26 cellular contexts compared by ENCODE assay signal in the genomic region with DNA sequence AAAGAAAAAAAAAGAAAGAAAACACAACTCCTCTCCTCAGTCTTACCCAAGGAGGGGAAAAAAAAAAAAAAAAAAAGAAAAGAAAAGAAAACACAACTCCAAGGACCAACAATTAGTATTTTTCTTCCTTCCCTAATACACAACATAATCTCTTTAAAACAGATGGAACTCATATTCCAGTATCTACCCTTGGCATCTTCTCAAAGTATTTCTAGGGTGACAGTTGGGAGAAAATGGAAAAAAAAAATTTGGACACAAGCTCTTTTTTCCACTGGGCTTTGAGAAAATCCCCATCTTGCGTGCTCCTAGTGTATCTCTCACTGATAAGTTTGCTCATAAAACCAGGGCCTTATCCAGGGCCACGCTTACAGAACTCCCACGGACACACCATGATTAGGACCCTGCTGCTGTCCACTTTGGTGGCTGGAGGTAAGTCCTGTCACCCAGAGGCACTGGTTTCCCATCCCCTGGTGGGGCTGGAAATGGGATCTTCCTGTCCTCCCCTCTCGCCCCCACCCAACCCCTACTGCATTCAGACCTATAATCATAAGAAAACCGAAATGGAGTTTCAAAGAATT. TPM values are rescaled to one million over a fixed set of nuclear protein-coding genes. Genes with fewer than 3 reads are reported as not detected.
"Had no signal": no experiment of that assay in that cellular context is flagged by ENCODE, and none has a peak within 500 bp of the region (broad histone marks: within the 10 kb centered on the region; RNA-seq: fewer than 3 reads in every experiment).

Gene CELA2B (plus strand): TSS at position 368 of the 578 bp plus-strand sequence. CDS start 22 bp downstream, at position 390.

- H3K27ac ChIP-seq: esophagus squamous epithelium, gastrocnemius medialis, heart right ventricle, left ventricle myocardium inferior, spleen, tibial nerve, upper lobe of right lung, vagina had no signal

- H3K27ac Mint-ChIP-seq: dendritic cell treated with granulocyte-macrophage colony-stimulating factor and Interleukin-4, amounts not matched to agents 40 ng/mL and 50 ng/mL, for 4 days; nephron progenitor cell; stimulated activated memory B cell treated with anti-CD40 and anti-IgM and Interleukin-4, amounts not matched to agents 10 μg/mL and 1 μg/mL and 100 μg/mL, for 72 hours; stimulated activated naive CD8-positive, alpha-beta T cell treated with anti-CD3 and anti-CD28 coated beads, Interleukin-15, Interleukin-2, amounts not matched to agents 100 ng/mL and 50 ng/mL, for 24 hours had no signal

- H3K4me3 ChIP-seq: esophagus squamous epithelium, gastrocnemius medialis, heart right ventricle, left ventricle myocardium inferior, lung, spleen, tibial nerve, upper lobe of right lung, vagina had no signal

- H3K27me3 Mint-ChIP-seq: naive B cell; stimulated activated memory B cell treated with anti-CD40 and anti-IgM and Interleukin-4, amounts not matched to agents 10 μg/mL and 1 μg/mL and 100 μg/mL, for 72 hours; stimulated activated naive CD8-positive, alpha-beta T cell treated with anti-CD3 and anti-CD28 coated beads, Interleukin-15, Interleukin-2, amounts not matched to agents 100 ng/mL and 50 ng/mL, for 24 hours had no signal

- DNase-seq: esophagus squamous epithelium; gastrocnemius medialis; heart right ventricle; hypothalamus; islet precursor cell; left ventricle myocardium inferior; mesenchymal stem cell; midbrain; naive B cell; nephron progenitor cell; spleen; stimulated activated CD4-positive, alpha-beta T cell treated with anti-CD3 and anti-CD28 coated beads, Interleukin-15, amount 100 ng/mL, for 24 hours; stimulated activated CD4-positive, alpha-beta T cell treated with anti-CD3 and anti-CD28 coated beads, Interleukin-1b, Interleukin-23, amount 100 ng/mL, for 48 hours; stimulated activated CD4-positive, alpha-beta T cell treated with anti-CD3 and anti-CD28 coated beads, Interleukin-4, amount 100 ng/mL, for 24 hours; upper lobe of right lung had no signal

- H3K36me3 Mint-ChIP-seq: naive B cell; stimulated activated memory B cell treated with anti-CD40 and anti-IgM and Interleukin-4, amounts not matched to agents 10 μg/mL and 1 μg/mL and 100 μg/mL, for 72 hours had no signal

- H3K36me3 ChIP-seq: esophagus squamous epithelium, gastrocnemius medialis, heart right ventricle, left ventricle myocardium inferior, spleen, tibial nerve, upper lobe of right lung, vagina had no signal

- H3K9me3 Mint-ChIP-seq: dendritic cell treated with granulocyte-macrophage colony-stimulating factor and Interleukin-4, amounts not matched to agents 40 ng/mL and 50 ng/mL, for 4 days; naive B cell; stimulated activated naive CD8-positive, alpha-beta T cell treated with anti-CD3 and anti-CD28 coated beads, Interleukin-15, Interleukin-2, amounts not matched to agents 100 ng/mL and 50 ng/mL, for 24 hours had no signal

- ATAC-seq: gastrocnemius medialis; heart right ventricle; sciatic nerve; stimulated activated memory B cell treated with anti-CD40 and anti-IgM and Interleukin-4, amounts not matched to agents 10 μg/mL and 1 μg/mL and 100 μg/mL, for 72 hours; upper lobe of right lung had no signal

- H3K27me3 ChIP-seq: gastrocnemius medialis, heart right ventricle, spleen, tibial nerve, upper lobe of right lung, vagina had no signal

- H3K9me3 ChIP-seq: esophagus squamous epithelium, gastrocnemius medialis, heart right ventricle, left ventricle myocardium inferior, upper lobe of right lung, vagina had no signal

- H3K4me3 Mint-ChIP-seq: dendritic cell treated with granulocyte-macrophage colony-stimulating factor and Interleukin-4, amounts not matched to agents 40 ng/mL and 50 ng/mL, for 4 days; naive B cell; nephron progenitor cell; stimulated activated memory B cell treated with anti-CD40 and anti-IgM and Interleukin-4, amounts not matched to agents 10 μg/mL and 1 μg/mL and 100 μg/mL, for 72 hours; stimulated activated naive CD8-positive, alpha-beta T cell treated with anti-CD3 and anti-CD28 coated beads, Interleukin-15, Interleukin-2, amounts not matched to agents 100 ng/mL and 50 ng/mL, for 24 hours had no signal

- H3K4me1 ChIP-seq: esophagus squamous epithelium, gastrocnemius medialis, heart right ventricle, left ventricle myocardium inferior, spleen, tibial nerve, upper lobe of right lung, vagina had no signal

- H3K4me1 Mint-ChIP-seq: naive B cell; nephron progenitor cell; stimulated activated memory B cell treated with anti-CD40 and anti-IgM and Interleukin-4, amounts not matched to agents 10 μg/mL and 1 μg/mL and 100 μg/mL, for 72 hours had no signal

RNA-seq across cellular contexts. Expression of gene CELA2B, which starts in this region (rescaled TPM):
- total RNA-seq: epithelial cell of proximal tubule, esophagus squamous epithelium, gastrocnemius medialis, heart right ventricle, left ventricle myocardium inferior, omental fat pad, pulmonary artery endothelial cell, sciatic nerve, spleen, temporal lobe, tibial nerve, upper lobe of right lung, vagina had no signal
